Comparison of ENCODE assay signal across 1 cellular context in genomic region chr1:20786310-20787099, GRCh38.
A peak's percentile ranks its signal among the peaks of the same experiment; 100 is the strongest.
TF ChIP-seq lines count a peak whose summit lies in the region.

No MANE protein-coding gene starts in this region.

TF ChIP-seq in HepG2, 621 proteins besides CTCF, POLR2A, EP300 and RAD21 (continued from another document and continues in another):
- TF ChIP-seq CHD2 (IDR thresholded peaks at IDR 0.05; ENCODE audit: low read depth, low read length) (peak; percentile 42), ZNF672 (CRISPR knock-in tag; IDR thresholded peaks at IDR 0.05) (0 out of 2 replicates have a peak, but pooled peaks have one; percentile 23), ZNF549 (CRISPR knock-in tag; IDR thresholded peaks at IDR 0.05) (no peak), ZFP36L1 (CRISPR knock-in tag; IDR thresholded peaks at IDR 0.05) (no peak), ZNF589 (CRISPR knock-in tag; conservative IDR thresholded peaks at IDR 0.05) (peak; percentile 49; the same call in 1 of the 2 replicates), GTF2F1 (IDR thresholded peaks at IDR 0.05; ENCODE audit: low read length) (no peak), TOPORS (CRISPR knock-in tag; IDR thresholded peaks at IDR 0.05) (peak; percentile 48; the same call in 1 of the 2 replicates), TSC22D2 (CRISPR knock-in tag; IDR thresholded peaks at IDR 0.05; ENCODE audit: borderline replicate concordance) (no peak; the same call in 1 of the 2 replicates), PHF5A (CRISPR knock-in tag; IDR thresholded peaks at IDR 0.05; ENCODE audit: low read depth, unreplicated experiment) (no peak), PLRG1 (conservative IDR thresholded peaks at IDR 0.05) (no peak), KLF15 (CRISPR knock-in tag; IDR thresholded peaks at IDR 0.05; ENCODE audit: borderline replicate concordance) (peak; percentile 69; the same call in 1 of the 2 replicates), ZNF10 (CRISPR knock-in tag; IDR thresholded peaks at IDR 0.05; ENCODE audit: borderline replicate concordance, low read depth) (no peak), LRRFIP1 (CRISPR knock-in tag; conservative IDR thresholded peaks at IDR 0.05) (no peak), BHLHE40 (IDR thresholded peaks at IDR 0.05; ENCODE audit: low read length) (no peak), MBD4 (IDR thresholded peaks at IDR 0.05; ENCODE audit: borderline replicate concordance, low read length) (no peak), WIZ (CRISPR knock-in tag; IDR thresholded peaks at IDR 0.05) (no peak), ZNF274 (CRISPR knock-in tag; IDR thresholded peaks at IDR 0.05) (peak; percentile 92), HNF1B (CRISPR knock-in tag; IDR thresholded peaks at IDR 0.05) (no peak; the same call in 1 of the 2 replicates), RBAK (CRISPR knock-in tag; IDR thresholded peaks at IDR 0.05) (no peak), ZSCAN5A (CRISPR knock-in tag; IDR thresholded peaks at IDR 0.05; ENCODE audit: borderline replicate concordance) (no peak), ZNF775 (CRISPR knock-in tag; IDR thresholded peaks at IDR 0.05; ENCODE audit: borderline replicate concordance) (no peak), RARG (CRISPR knock-in tag; IDR thresholded peaks at IDR 0.05; ENCODE audit: low read depth) (no peak), ZNF879 (CRISPR knock-in tag; IDR thresholded peaks at IDR 0.05) (no peak), MTF1 (CRISPR knock-in tag; IDR thresholded peaks at IDR 0.05) (no peak), ZNF205 (CRISPR knock-in tag; IDR thresholded peaks at IDR 0.05) (no peak), HBP1 (CRISPR knock-in tag; IDR thresholded peaks at IDR 0.05; ENCODE audit: low read depth) (peak; percentile 31), CBFB (CRISPR knock-in tag; IDR thresholded peaks at IDR 0.05) (peak; percentile 83; the same call in 1 of the 2 replicates), TARDBP (CRISPR knock-in tag; IDR thresholded peaks at IDR 0.05) (peak; percentile 63; the same call in 1 of the 2 replicates), ZNF3 (CRISPR knock-in tag; IDR thresholded peaks at IDR 0.05) (no peak), PLSCR1 (CRISPR knock-in tag; IDR thresholded peaks at IDR 0.05; ENCODE audit: borderline replicate concordance) (no peak), SMYD3 (CRISPR knock-in tag; IDR thresholded peaks at IDR 0.05) (no peak), RXRA (CRISPR knock-in tag; IDR thresholded peaks at IDR 0.05) (peak; percentile 52; the same call in 1 of the 2 replicates), ISX (CRISPR knock-in tag; conservative IDR thresholded peaks at IDR 0.05) (0 out of 2 replicates have a peak, but pooled peaks have one; percentile 60), ZNF749 (CRISPR knock-in tag; IDR thresholded peaks at IDR 0.05; ENCODE audit: borderline replicate concordance) (peak; percentile 73), LCORL (IDR thresholded peaks at IDR 0.05) (no peak), LCORL (CRISPR knock-in tag; IDR thresholded peaks at IDR 0.05) (peak; percentile 21; the same call in 1 of the 2 replicates), ZNF235 (CRISPR knock-in tag; IDR thresholded peaks at IDR 0.05; ENCODE audit: borderline replicate concordance) (peak; percentile 90; the same call in 1 of the 2 replicates), ZNF251 (CRISPR knock-in tag; IDR thresholded peaks at IDR 0.05) (no peak), MAFG (CRISPR knock-in tag; IDR thresholded peaks at IDR 0.05) (no peak), ZNF772 (CRISPR knock-in tag; IDR thresholded peaks at IDR 0.05) (peak; percentile 35; the same call in 1 of the 2 replicates), FOXJ3 (CRISPR knock-in tag; IDR thresholded peaks at IDR 0.05; ENCODE audit: borderline replicate concordance) (no peak), ZNF761 (CRISPR knock-in tag; conservative IDR thresholded peaks at IDR 0.05) (no peak), TBP (CRISPR knock-in tag; IDR thresholded peaks at IDR 0.05) (no peak)
- TF ChIP-seq, protein P1, sequence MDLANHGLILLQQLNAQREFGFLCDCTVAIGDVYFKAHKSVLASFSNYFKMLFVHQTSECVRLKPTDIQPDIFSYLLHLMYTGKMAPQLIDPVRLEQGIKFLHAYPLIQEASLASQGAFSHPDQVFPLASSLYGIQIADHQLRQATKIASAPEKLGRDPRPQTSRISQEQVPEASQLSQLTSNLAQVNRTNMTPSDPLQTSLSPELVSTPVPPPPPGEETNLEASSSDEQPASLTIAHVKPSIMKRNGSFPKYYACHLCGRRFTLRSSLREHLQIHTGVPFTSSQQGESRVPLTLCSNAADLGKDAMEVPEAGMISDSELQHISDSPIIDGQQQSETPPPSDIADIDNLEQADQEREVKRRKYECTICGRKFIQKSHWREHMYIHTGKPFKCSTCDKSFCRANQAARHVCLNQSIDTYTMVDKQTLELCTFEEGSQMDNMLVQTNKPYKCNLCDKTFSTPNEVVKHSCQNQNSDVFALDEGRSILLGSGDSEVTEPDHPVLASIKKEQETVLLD (CRISPR knock-in tag; IDR thresholded peaks at IDR 0.05; ENCODE audit: low read depth): peak; percentile 85
- TF ChIP-seq, protein P2, sequence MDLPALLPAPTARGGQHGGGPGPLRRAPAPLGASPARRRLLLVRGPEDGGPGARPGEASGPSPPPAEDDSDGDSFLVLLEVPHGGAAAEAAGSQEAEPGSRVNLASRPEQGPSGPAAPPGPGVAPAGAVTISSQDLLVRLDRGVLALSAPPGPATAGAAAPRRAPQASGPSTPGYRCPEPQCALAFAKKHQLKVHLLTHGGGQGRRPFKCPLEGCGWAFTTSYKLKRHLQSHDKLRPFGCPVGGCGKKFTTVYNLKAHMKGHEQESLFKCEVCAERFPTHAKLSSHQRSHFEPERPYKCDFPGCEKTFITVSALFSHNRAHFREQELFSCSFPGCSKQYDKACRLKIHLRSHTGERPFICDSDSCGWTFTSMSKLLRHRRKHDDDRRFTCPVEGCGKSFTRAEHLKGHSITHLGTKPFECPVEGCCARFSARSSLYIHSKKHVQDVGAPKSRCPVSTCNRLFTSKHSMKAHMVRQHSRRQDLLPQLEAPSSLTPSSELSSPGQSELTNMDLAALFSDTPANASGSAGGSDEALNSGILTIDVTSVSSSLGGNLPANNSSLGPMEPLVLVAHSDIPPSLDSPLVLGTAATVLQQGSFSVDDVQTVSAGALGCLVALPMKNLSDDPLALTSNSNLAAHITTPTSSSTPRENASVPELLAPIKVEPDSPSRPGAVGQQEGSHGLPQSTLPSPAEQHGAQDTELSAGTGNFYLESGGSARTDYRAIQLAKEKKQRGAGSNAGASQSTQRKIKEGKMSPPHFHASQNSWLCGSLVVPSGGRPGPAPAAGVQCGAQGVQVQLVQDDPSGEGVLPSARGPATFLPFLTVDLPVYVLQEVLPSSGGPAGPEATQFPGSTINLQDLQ (CRISPR knock-in tag; IDR thresholded peaks at IDR 0.05): no peak; the same call in 1 of the 2 replicates
- TF ChIP-seq, protein P3, sequence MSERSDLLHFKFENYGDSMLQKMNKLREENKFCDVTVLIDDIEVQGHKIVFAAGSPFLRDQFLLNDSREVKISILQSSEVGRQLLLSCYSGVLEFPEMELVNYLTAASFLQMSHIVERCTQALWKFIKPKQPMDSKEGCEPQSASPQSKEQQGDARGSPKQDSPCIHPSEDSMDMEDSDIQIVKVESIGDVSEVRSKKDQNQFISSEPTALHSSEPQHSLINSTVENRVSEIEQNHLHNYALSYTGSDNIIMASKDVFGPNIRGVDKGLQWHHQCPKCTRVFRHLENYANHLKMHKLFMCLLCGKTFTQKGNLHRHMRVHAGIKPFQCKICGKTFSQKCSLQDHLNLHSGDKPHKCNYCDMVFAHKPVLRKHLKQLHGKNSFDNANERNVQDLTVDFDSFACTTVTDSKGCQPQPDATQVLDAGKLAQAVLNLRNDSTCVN (CRISPR knock-in tag; IDR thresholded peaks at IDR 0.05; ENCODE audit: borderline replicate concordance): no peak
- TF ChIP-seq, protein P4, sequence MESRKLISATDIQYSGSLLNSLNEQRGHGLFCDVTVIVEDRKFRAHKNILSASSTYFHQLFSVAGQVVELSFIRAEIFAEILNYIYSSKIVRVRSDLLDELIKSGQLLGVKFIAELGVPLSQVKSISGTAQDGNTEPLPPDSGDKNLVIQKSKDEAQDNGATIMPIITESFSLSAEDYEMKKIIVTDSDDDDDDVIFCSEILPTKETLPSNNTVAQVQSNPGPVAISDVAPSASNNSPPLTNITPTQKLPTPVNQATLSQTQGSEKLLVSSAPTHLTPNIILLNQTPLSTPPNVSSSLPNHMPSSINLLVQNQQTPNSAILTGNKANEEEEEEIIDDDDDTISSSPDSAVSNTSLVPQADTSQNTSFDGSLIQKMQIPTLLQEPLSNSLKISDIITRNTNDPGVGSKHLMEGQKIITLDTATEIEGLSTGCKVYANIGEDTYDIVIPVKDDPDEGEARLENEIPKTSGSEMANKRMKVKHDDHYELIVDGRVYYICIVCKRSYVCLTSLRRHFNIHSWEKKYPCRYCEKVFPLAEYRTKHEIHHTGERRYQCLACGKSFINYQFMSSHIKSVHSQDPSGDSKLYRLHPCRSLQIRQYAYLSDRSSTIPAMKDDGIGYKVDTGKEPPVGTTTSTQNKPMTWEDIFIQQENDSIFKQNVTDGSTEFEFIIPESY (CRISPR knock-in tag; IDR thresholded peaks at IDR 0.05): no peak
- TF ChIP-seq, protein P5, sequence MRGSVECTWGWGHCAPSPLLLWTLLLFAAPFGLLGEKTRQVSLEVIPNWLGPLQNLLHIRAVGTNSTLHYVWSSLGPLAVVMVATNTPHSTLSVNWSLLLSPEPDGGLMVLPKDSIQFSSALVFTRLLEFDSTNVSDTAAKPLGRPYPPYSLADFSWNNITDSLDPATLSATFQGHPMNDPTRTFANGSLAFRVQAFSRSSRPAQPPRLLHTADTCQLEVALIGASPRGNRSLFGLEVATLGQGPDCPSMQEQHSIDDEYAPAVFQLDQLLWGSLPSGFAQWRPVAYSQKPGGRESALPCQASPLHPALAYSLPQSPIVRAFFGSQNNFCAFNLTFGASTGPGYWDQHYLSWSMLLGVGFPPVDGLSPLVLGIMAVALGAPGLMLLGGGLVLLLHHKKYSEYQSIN (CRISPR knock-in tag; IDR thresholded peaks at IDR 0.05; ENCODE audit: borderline replicate concordance): no peak
